ENCODE assay signal across 13 cellular contexts in the genomic region with DNA sequence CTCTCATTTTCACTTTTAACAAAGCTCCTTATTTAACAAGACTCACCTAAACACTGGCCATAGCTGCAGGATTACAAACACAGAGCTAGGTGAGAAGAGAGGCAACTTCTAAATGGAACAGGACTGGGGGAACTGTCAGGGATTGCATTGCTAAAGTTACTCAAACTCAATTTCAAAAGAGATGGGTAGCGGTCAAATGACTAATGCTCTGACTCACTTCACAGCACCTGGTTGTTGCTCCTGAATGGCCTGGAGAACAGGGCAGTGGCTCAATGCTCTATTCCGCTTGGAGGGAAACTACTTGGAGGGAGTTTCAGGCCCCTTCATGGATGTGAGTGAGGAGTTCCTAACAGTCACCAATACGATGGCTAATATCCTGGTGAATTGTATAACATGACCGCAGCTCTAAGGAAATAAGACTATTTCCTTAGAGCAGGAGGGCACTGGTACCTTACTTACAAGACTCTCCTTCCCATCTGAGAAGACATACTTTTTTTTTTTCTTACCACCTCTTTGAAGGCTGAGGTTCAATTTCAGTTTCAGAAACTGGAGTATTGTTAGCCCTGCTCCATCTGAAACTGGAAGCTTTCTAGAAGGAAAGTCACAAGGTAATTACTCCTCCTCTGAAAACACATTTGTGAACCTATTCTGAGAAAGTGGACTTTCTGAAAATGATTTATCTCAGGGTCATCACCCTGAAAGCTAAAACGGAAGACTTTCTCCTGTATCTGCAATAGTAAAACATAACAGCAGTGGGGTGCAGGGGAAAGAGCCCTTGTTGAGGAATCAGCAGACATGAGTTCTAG. TPM values are rescaled to one million over a fixed set of nuclear protein-coding genes. Genes with fewer than 3 reads are reported as not detected.
DNase-seq lines count a peak whose midpoint lies in the region; ATAC-seq and TF ChIP-seq lines count a peak whose summit lies in the region.
"Had no signal": no experiment of that assay in that cellular context is flagged by ENCODE, and none has a peak within 500 bp of the region (broad histone marks: within the 10 kb centered on the region; RNA-seq: fewer than 3 reads in every experiment).

No MANE protein-coding gene starts in this region.

- no peak for TF ChIP-seq POLR2A in transverse colon (IDR thresholded peaks at IDR 0.05)

- intact Hi-C loops in transverse colon (cut with DNase I; ENCODE audit: low total_unique reads): no loop called here

- no peaks in the 10 kb centered on the region for H3K27me3 ChIP-seq in transverse colon
- H3K27me3 ChIP-seq: suprapubic skin had no signal

- H3K36me3 ChIP-seq in transverse colon: no peaks in the 10 kb centered on the region
- H3K36me3 ChIP-seq: suprapubic skin had no signal

- no peak for TF ChIP-seq CTCF in transverse colon (IDR thresholded peaks at IDR 0.05)

- no peak overlapping the region for H3K4me3 ChIP-seq in transverse colon
- H3K4me3 ChIP-seq: suprapubic skin had no signal

- no peak for TF ChIP-seq EP300 in transverse colon (IDR thresholded peaks at IDR 0.05; ENCODE audit: low read depth)

- ATAC-seq in GM18517 (IDR thresholded peaks at IDR 0.05; ENCODE audit: unreplicated experiment) (peak; percentile 69), GM21619 (IDR thresholded peaks at IDR 0.05; ENCODE audit: unreplicated experiment) (peak; percentile 84), HG03571 (IDR thresholded peaks at IDR 0.05; ENCODE audit: unreplicated experiment) (peak; percentile 77)

- H3K9me3 ChIP-seq in transverse colon: no peaks in the 10 kb centered on the region
- H3K9me3 ChIP-seq: suprapubic skin had no signal

- DNase-seq in islet precursor cell: peak; percentile 80
- no peak for DNase-seq in NCI-H69 (lab: John Stamatoyannopoulos, UW)
- no peak for DNase-seq in GOT3 (lab: John Stamatoyannopoulos, UW)
- no peak for DNase-seq in AML-193 (lab: John Stamatoyannopoulos, UW)
- no peak for DNase-seq in transverse colon
- DNase-seq: activated naive CD4-positive, alpha-beta T cell treated with anti-CD3 and anti-CD28 coated beads, Interleukin-2, amount 50 U/mL, for 16 hours; erythroblast; NCI-H2171; stimulated activated CD4-positive, alpha-beta T cell treated with anti-CD3 and anti-CD28 coated beads, Interleukin-12 subunit alpha, Interleukin-12 subunit beta, amount 100 ng/mL, for 4 hours had no signal

- WGBS in transverse colon (ENCODE audit: low coverage in 1 of 2), 2 donors: 90 to 97% methylated on average over 4 to 5 of the region's 5 CpGs

- H3K27ac ChIP-seq in transverse colon: no peak overlapping the region
- H3K27ac ChIP-seq: suprapubic skin had no signal

- no peaks in the 10 kb centered on the region for H3K4me1 ChIP-seq in transverse colon
- H3K4me1 ChIP-seq: suprapubic skin had no signal

- in situ Hi-C loops in transverse colon (cut with MboI; ENCODE audit: low pct_ligation_motif_present in 1 of 4, low pct_unique_long_range_greater_than_20kb in 1 of 4, low sequenced_read_pairs in 3 of 4): no loop called here

RNA-seq across cellular contexts. Expression of a gene that starts 9.5 kb away (rescaled TPM):
- 100 to 1,000 TPM in 1 of 4 donors, 10 to 100 TPM in 3; 25.8 to 122 (median 59.8) TPM for total RNA-seq in transverse colon
